9 cellular contexts compared by ENCODE assay signal in the genomic region with DNA sequence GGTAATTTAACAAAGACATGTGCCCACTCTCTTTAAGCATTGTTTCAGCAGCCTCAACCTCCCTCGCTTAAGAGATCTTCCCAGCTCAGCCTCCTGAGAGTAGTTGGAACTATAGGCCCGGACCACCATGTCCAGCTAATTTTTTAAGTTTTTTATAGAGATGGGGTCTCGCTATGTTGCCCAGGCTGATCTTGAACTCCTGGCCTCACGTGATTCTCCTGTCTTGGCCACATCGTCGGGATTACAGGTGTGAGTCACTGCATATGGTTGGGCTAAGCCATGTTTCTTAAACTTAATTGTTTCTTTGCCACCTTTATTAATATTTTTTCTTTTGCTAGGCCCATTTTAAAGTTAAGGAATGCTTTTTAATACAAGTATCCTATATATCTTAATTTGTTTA.
"Had no signal": no experiment of that assay in that cellular context is flagged by ENCODE, and none has a peak within 500 bp of the region (broad histone marks: within the 10 kb centered on the region; RNA-seq: fewer than 3 reads in every experiment).

No MANE protein-coding gene starts in this region.

- H3K4me2 ChIP-seq: GM23338 had no signal

- ATAC-seq: GM23338, HepG2 had no signal

- DNase-seq: H9, HCEC 1CT, HFFc6, KG1 had no signal

- H3K4me3 ChIP-seq: GM23338 had no signal

- H3K27ac ChIP-seq: HL-60 had no signal

- FAIRE-seq: H1, H54, HepG2 had no signal
